ENCODE assay signal across 14 cellular contexts in the genomic region with DNA sequence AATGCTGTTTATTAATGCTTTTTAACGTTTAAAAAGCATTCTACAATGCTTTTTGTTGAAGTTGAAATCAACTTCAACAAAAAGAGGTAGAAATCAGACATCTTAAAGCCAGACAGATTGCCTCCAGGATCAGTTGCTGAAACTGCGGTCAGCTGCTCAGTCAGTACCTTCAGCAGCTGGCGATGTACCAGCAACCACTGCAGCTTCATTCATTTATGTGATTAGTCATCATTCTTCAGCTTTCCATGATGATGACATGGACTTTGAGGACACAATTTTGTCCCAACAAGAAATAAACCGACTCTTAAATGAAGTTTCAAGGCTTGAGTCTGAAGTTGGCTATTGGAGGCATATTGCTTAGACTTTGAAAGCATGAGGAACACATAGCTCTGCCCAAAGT. TPM values are rescaled to one million over a fixed set of nuclear protein-coding genes. Genes with fewer than 3 reads are reported as not detected.
A peak's percentile ranks its signal among the peaks of the same experiment; 100 is the strongest.
DNase-seq lines count a peak whose midpoint lies in the region; ATAC-seq, FAIRE-seq and TF ChIP-seq lines count a peak whose summit lies in the region.
"Had no signal": no experiment of that assay in that cellular context is flagged by ENCODE, and none has a peak within 500 bp of the region (broad histone marks: within the 10 kb centered on the region; RNA-seq: fewer than 3 reads in every experiment).

No MANE protein-coding gene starts in this region.

- no peaks in the 10 kb centered on the region for H3K4me1 ChIP-seq in neural progenitor cell
- no peaks in the 10 kb centered on the region for H3K4me1 ChIP-seq in mucosa of descending colon (ENCODE audit: low read depth)

- H3K27me3 ChIP-seq in neural progenitor cell = no peaks in the 10 kb centered on the region

- no peaks in the 10 kb centered on the region for H3F3A ChIP-seq in neural progenitor cell (ENCODE audit: low read depth)

- no peak for TF ChIP-seq POLR2A in GM12892 (IDR thresholded peaks at IDR 0.05; ENCODE audit: low read depth, low read length)

- peak; percentile 59 for DNase-seq in EL
- peak; percentile 62 for DNase-seq in NOMO-1 treated with DMSO at 0.1 percent for 48 hours (lab: John Stamatoyannopoulos, UW; ENCODE audit: unreplicated experiment)
- DNase-seq in epidermal melanocyte (ENCODE audit: insufficient read length, low spot score) = peak; percentile 30
- DNase-seq in neural progenitor cell (ENCODE audit: low spot score) = no peak
- DNase-seq in GM12892 (ENCODE audit: insufficient read length) = no peak
- no peak for DNase-seq in NCI-H146 treated with DMSO at 0.1 percent for 48 hours (lab: John Stamatoyannopoulos, UW; ENCODE audit: unreplicated experiment)
- no peak for DNase-seq in COLO668 (lab: John Stamatoyannopoulos, UW; ENCODE audit: unreplicated experiment)
- DNase-seq in mucosa of descending colon = no peak
- DNase-seq: activated T-cell treated with anti-CD3 and anti-CD28 coated beads, Interleukin-2, amount 50 U/mL, for 1 hour; CD8-positive, alpha-beta memory T cell; NCI-H1436; NK-92 treated with Interleukin-12 subunit alpha and Interleukin-12 subunit beta, amount 100 ng/mL, for 24 hours; stimulated activated CD4-positive, alpha-beta T cell treated with anti-CD3 and anti-CD28 coated beads, Interleukin-4, amount 100 ng/mL, for 4 hours had no signal

- H3K9ac ChIP-seq in neural progenitor cell = no peak overlapping the region

- no peaks in the 10 kb centered on the region for H3K79me2 ChIP-seq in neural progenitor cell (ENCODE audit: low read depth)

- H3K36me3 ChIP-seq in neural progenitor cell (no peaks in the 10 kb centered on the region), mucosa of descending colon (ENCODE audit: low read depth) (no peaks in the 10 kb centered on the region)

- TF ChIP-seq CTCF in neural progenitor cell (IDR thresholded peaks at IDR 0.05) = no peak
- no peak for TF ChIP-seq CTCF in mucosa of descending colon (IDR thresholded peaks at IDR 0.05)

- H2AFZ ChIP-seq in neural progenitor cell (replicated peaks) = peak overlapping the region; percentile 8

- no peaks in the 10 kb centered on the region for H3K4me1 Mint-ChIP-seq in neural progenitor cell
- H3K4me1 Mint-ChIP-seq: CD8-positive, alpha-beta memory T cell had no signal

- no peak overlapping the region for H3K4me2 ChIP-seq in neural progenitor cell

- H4K20me1 ChIP-seq in neural progenitor cell (ENCODE audit: low read depth) = no peaks in the 10 kb centered on the region

- peaks cover 2% of the 10 kb centered on the region for H3K36me3 Mint-ChIP-seq in neural progenitor cell
- H3K36me3 Mint-ChIP-seq: CD8-positive, alpha-beta memory T cell had no signal

- intact Hi-C loops in mucosa of descending colon (cut with DNase I, micrococcal nuclease) = no loop called here

- no peak overlapping the region for H3K27ac ChIP-seq in neural progenitor cell

- no peak overlapping the region for H3K27ac Mint-ChIP-seq in neural progenitor cell
- H3K27ac Mint-ChIP-seq: CD8-positive, alpha-beta memory T cell; stimulated activated naive CD8-positive, alpha-beta T cell treated with anti-CD3 and anti-CD28 coated beads, Interleukin-15, Interleukin-2, amounts not matched to agents 100 ng/mL and 50 ng/mL, for 24 hours had no signal

- H3K27me3 Mint-ChIP-seq in neural progenitor cell (ENCODE audit: insufficient read depth, low read depth) = peaks cover 10% of the 10 kb centered on the region

- no peak overlapping the region for H3K4me3 Mint-ChIP-seq in neural progenitor cell
- H3K4me3 Mint-ChIP-seq: CD8-positive, alpha-beta memory T cell; stimulated activated naive CD8-positive, alpha-beta T cell treated with anti-CD3 and anti-CD28 coated beads, Interleukin-15, Interleukin-2, amounts not matched to agents 100 ng/mL and 50 ng/mL, for 24 hours had no signal

- H3K9me3 Mint-ChIP-seq in neural progenitor cell = peaks cover 19% of the 10 kb centered on the region
- H3K9me3 Mint-ChIP-seq: stimulated activated naive CD8-positive, alpha-beta T cell treated with anti-CD3 and anti-CD28 coated beads, Interleukin-15, Interleukin-2, amounts not matched to agents 100 ng/mL and 50 ng/mL, for 24 hours had no signal

- ATAC-seq in mucosa of descending colon = no peak

- H3K4me3 ChIP-seq in neural progenitor cell = no peak overlapping the region
- no peak overlapping the region for H3K4me3 ChIP-seq in mucosa of descending colon

- H3K9me3 ChIP-seq in neural progenitor cell (ENCODE audit: low read depth) (no peaks in the 10 kb centered on the region), mucosa of descending colon (no peaks in the 10 kb centered on the region)

- no peak for FAIRE-seq in GM12892 (lab: Jason Lieb, UNC)

RNA-seq across cellular contexts. Expression of a gene that starts 31.5 kb away (rescaled TPM):
- total RNA-seq in neural progenitor cell (ENCODE audit: low replicate concordance) (11.9 and 18.8 TPM in 2 replicates), mucosa of descending colon (1 to 10 TPM; 4.9 to 6.8 (median 5.4) TPM)
- polyA plus RNA-seq in GM12892 (2012; ENCODE audit: missing spikeins) = not detected
- total RNA-seq: CD8-positive, alpha-beta memory T cell had no signal

Comparison
In these comparisons a context has a peak if more than half of its experiments do, and no peak if none do; other contexts are left out.
1. DNase-seq: peak in EL (single experiment), NOMO-1 treated with DMSO at 0.1 percent for 48 hours (single experiment) and epidermal melanocyte (single experiment); none in neural progenitor cell (single experiment), GM12892 (single experiment), NCI-H146 treated with DMSO at 0.1 percent for 48 hours (single experiment), COLO668 (single experiment) and mucosa of descending colon (0 of 3).